30 cellular contexts compared by ENCODE assay signal in genomic region chr6:103522045-103522444, GRCh38.
"Had no signal": no experiment of that assay in that cellular context is flagged by ENCODE, and none has a peak within 500 bp of the region (broad histone marks: within the 10 kb centered on the region; RNA-seq: fewer than 3 reads in every experiment).

No MANE protein-coding gene starts in this region.

- FAIRE-seq: endometrium had no signal

- DNase-seq: dermis blood vessel endothelial cell; effector memory CD4-positive, alpha-beta T cell; erythroblast; esophagus squamous epithelium; gastrocnemius medialis; head of caudate nucleus; immature natural killer cell; islet precursor cell; left ventricle myocardium superior; naive thymus-derived CD4-positive, alpha-beta T cell; stimulated activated CD4-positive, alpha-beta T cell treated with anti-CD3 and anti-CD28 coated beads, Interleukin-12 subunit alpha, Interleukin-12 subunit beta, amount 100 ng/mL, for 4 hours; stimulated activated CD4-positive, alpha-beta T cell treated with anti-CD3 and anti-CD28 coated beads, Interleukin-1b, Interleukin-23, amount 100 ng/mL, for 48 hours; stimulated activated CD4-positive, alpha-beta T cell treated with anti-CD3 and anti-CD28 coated beads, Interleukin-4, amount 100 ng/mL, for 1 hour; stimulated activated CD8-positive, alpha-beta memory T cell treated with anti-CD3 and anti-CD28 coated beads, Interleukin-4, amount 100 ng/mL, for 48 hours; stimulated activated naive CD4-positive, alpha-beta T cell; stimulated activated naive CD8-positive, alpha-beta T cell treated with anti-CD3 and anti-CD28 coated beads, Interleukin-15, amount 100 ng/mL, for 72 hours; trophoblast cell had no signal

- H2AFZ ChIP-seq: neural progenitor cell, parathyroid adenoma had no signal

- H3K9ac ChIP-seq: neural progenitor cell, parathyroid adenoma had no signal

- H3K27me3 Mint-ChIP-seq: memory B cell; naive thymus-derived CD4-positive, alpha-beta T cell; progenitor cell of endocrine pancreas; stimulated activated naive CD8-positive, alpha-beta T cell treated with anti-CD3 and anti-CD28 coated beads, Interleukin-15, amount 100 ng/mL, for 72 hours had no signal

- H3K36me3 Mint-ChIP-seq: memory B cell, mesothelial cell of epicardium, neural progenitor cell had no signal

- H3K9me3 ChIP-seq: gastrocnemius medialis, vagina had no signal

- H3K79me2 ChIP-seq: parathyroid adenoma had no signal

- H3K4me3 Mint-ChIP-seq: immature natural killer cell; memory B cell; mesothelial cell of epicardium; naive thymus-derived CD4-positive, alpha-beta T cell; nephron; neural progenitor cell; stimulated activated naive CD8-positive, alpha-beta T cell treated with anti-CD3 and anti-CD28 coated beads, Interleukin-15, amount 100 ng/mL, for 72 hours had no signal

- H3K36me3 ChIP-seq: esophagus squamous epithelium, gastrocnemius medialis, neural progenitor cell, suprapubic skin, vagina had no signal

- ATAC-seq: gastrocnemius medialis; left ventricle myocardium superior; naive thymus-derived CD4-positive, alpha-beta T cell; sciatic nerve; stimulated activated naive CD8-positive, alpha-beta T cell treated with anti-CD3 and anti-CD28 coated beads, Interleukin-15, amount 100 ng/mL, for 72 hours had no signal

- H3K4me1 Mint-ChIP-seq: immature natural killer cell; memory B cell; mesothelial cell of epicardium; naive thymus-derived CD4-positive, alpha-beta T cell; nephron; neural progenitor cell; stimulated activated naive CD8-positive, alpha-beta T cell treated with anti-CD3 and anti-CD28 coated beads, Interleukin-15, amount 100 ng/mL, for 72 hours had no signal

- H3K27me3 ChIP-seq: esophagus squamous epithelium, gastrocnemius medialis, neural progenitor cell, suprapubic skin, vagina had no signal

- H3K27ac ChIP-seq: coronary artery, esophagus squamous epithelium, gastrocnemius medialis, neural progenitor cell, parathyroid adenoma, suprapubic skin, vagina had no signal

- H3K4me3 ChIP-seq: coronary artery, esophagus squamous epithelium, gastrocnemius medialis, lung, neural progenitor cell, smooth muscle cell, suprapubic skin, vagina had no signal

- H3K4me1 ChIP-seq: esophagus squamous epithelium, gastrocnemius medialis, neural progenitor cell, parathyroid adenoma, suprapubic skin, vagina had no signal

- H3K27ac Mint-ChIP-seq: immature natural killer cell; memory B cell; mesothelial cell of epicardium; naive thymus-derived CD4-positive, alpha-beta T cell; nephron; neural progenitor cell; progenitor cell of endocrine pancreas; stimulated activated naive CD8-positive, alpha-beta T cell treated with anti-CD3 and anti-CD28 coated beads, Interleukin-15, amount 100 ng/mL, for 72 hours had no signal

- H3K4me2 ChIP-seq: neural progenitor cell, smooth muscle cell had no signal
